Comparison of ENCODE assay signal across 3 cellular contexts in the genomic region with DNA sequence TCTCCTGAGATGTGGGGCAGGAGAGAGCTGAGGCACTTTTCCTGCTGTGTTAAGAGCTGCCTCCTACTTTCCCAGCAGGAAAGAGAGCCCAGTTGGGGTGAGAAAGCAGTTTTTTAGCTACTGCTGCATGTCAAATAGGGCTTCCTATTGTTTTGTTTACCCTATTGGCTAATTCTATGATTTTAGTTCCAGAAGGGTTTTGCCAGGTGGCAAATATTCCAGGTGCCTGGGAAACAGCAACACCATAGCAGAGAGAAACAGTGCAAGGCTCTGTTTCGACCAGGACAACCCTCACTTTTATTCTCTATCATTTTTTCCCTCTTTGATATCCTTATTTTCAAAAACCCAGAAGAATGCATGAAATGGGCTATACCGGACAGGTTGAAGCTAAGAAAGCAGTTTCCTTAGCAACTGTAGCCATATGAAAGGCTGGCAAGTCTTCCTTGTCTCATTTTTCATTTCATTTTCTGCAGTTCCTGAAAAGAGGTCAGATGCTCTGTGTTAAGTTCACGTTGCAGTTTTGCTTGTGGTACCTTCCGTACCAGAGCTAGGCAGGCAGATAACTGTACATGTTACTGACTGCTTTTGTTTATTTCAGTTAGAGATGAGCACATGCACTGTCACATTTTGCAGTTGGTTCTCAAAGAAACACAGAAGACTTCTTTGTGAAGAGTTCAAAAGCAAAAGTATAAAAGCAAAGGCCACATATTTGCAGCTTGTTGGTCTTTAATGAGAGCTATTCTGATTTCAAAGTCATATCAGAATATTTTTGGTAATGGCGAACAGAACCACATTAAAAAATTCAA.
TF ChIP-seq lines count a peak whose summit lies in the region.

No MANE protein-coding gene starts in this region.

TF ChIP-seq in HEK293, 187 proteins besides CTCF, POLR2A, EP300 and RAD21 (continued from another document):
- TF ChIP-seq ZNF544 (tag by site-specific recombination; IDR thresholded peaks at IDR 0.05) (no peak), PRDM1 (tag by site-specific recombination; IDR thresholded peaks at IDR 0.05) (0 out of 2 replicates have a peak, but pooled peaks have one; percentile 17)

TF ChIP-seq in GM12878, 131 proteins besides CTCF, POLR2A, EP300 and RAD21 (continued from another document):
- TF ChIP-seq, protein P1, sequence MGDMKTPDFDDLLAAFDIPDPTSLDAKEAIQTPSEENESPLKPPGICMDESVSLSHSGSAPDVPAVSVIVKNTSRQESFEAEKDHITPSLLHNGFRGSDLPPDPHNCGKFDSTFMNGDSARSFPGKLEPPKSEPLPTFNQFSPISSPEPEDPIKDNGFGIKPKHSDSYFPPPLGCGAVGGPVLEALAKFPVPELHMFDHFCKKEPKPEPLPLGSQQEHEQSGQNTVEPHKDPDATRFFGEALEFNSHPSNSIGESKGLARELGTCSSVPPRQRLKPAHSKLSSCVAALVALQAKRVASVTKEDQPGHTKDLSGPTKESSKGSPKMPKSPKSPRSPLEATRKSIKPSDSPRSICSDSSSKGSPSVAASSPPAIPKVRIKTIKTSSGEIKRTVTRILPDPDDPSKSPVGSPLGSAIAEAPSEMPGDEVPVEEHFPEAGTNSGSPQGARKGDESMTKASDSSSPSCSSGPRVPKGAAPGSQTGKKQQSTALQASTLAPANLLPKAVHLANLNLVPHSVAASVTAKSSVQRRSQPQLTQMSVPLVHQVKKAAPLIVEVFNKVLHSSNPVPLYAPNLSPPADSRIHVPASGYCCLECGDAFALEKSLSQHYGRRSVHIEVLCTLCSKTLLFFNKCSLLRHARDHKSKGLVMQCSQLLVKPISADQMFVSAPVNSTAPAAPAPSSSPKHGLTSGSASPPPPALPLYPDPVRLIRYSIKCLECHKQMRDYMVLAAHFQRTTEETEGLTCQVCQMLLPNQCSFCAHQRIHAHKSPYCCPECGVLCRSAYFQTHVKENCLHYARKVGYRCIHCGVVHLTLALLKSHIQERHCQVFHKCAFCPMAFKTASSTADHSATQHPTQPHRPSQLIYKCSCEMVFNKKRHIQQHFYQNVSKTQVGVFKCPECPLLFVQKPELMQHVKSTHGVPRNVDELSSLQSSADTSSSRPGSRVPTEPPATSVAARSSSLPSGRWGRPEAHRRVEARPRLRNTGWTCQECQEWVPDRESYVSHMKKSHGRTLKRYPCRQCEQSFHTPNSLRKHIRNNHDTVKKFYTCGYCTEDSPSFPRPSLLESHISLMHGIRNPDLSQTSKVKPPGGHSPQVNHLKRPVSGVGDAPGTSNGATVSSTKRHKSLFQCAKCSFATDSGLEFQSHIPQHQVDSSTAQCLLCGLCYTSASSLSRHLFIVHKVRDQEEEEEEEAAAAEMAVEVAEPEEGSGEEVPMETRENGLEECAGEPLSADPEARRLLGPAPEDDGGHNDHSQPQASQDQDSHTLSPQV (IDR thresholded peaks at IDR 0.05) = no peak

TF ChIP-seq in neural cell, 6 proteins besides CTCF, POLR2A, EP300 and RAD21 (continued from another document):
- TF ChIP-seq, protein P2, sequence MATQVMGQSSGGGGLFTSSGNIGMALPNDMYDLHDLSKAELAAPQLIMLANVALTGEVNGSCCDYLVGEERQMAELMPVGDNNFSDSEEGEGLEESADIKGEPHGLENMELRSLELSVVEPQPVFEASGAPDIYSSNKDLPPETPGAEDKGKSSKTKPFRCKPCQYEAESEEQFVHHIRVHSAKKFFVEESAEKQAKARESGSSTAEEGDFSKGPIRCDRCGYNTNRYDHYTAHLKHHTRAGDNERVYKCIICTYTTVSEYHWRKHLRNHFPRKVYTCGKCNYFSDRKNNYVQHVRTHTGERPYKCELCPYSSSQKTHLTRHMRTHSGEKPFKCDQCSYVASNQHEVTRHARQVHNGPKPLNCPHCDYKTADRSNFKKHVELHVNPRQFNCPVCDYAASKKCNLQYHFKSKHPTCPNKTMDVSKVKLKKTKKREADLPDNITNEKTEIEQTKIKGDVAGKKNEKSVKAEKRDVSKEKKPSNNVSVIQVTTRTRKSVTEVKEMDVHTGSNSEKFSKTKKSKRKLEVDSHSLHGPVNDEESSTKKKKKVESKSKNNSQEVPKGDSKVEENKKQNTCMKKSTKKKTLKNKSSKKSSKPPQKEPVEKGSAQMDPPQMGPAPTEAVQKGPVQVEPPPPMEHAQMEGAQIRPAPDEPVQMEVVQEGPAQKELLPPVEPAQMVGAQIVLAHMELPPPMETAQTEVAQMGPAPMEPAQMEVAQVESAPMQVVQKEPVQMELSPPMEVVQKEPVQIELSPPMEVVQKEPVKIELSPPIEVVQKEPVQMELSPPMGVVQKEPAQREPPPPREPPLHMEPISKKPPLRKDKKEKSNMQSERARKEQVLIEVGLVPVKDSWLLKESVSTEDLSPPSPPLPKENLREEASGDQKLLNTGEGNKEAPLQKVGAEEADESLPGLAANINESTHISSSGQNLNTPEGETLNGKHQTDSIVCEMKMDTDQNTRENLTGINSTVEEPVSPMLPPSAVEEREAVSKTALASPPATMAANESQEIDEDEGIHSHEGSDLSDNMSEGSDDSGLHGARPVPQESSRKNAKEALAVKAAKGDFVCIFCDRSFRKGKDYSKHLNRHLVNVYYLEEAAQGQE (IDR thresholded peaks at IDR 0.05; ENCODE audit: borderline replicate concordance) = peak; percentile 12
